ENCODE assay signal across 2 cellular contexts in the genomic region with DNA sequence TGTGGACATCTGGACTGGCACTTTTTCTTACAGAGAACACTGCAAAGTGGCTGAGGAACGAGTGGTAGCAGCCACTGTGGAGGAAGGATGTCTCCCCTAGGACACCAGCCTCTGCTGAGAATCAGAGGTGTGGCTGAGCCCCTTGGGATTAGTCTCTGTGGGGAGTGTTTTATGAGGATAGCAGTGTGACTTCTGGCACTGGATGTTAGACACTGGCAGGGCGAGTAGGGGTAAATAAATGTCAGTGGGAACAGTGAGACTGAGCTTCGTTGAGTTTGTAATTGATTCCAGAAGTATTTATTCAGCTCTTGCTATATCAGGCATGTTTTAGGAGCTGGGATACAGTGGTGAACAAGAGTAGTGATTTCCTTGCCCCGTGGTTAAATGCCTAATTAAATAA.
TF ChIP-seq lines count a peak whose summit lies in the region.

No MANE protein-coding gene starts in this region.

TF ChIP-seq in IMR-90, 13 proteins besides CTCF, POLR2A, EP300 and RAD21:
- TF ChIP-seq NFE2L2 (IDR thresholded peaks at IDR 0.05; ENCODE audit: low read depth, low read length), result no peak
- no peak for TF ChIP-seq MAZ (IDR thresholded peaks at IDR 0.05; ENCODE audit: borderline replicate concordance, low read depth, low read length)
- TF ChIP-seq, protein P1, sequence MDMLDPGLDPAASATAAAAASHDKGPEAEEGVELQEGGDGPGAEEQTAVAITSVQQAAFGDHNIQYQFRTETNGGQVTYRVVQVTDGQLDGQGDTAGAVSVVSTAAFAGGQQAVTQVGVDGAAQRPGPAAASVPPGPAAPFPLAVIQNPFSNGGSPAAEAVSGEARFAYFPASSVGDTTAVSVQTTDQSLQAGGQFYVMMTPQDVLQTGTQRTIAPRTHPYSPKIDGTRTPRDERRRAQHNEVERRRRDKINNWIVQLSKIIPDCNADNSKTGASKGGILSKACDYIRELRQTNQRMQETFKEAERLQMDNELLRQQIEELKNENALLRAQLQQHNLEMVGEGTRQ (IDR thresholded peaks at IDR 0.05; ENCODE audit: low read depth, low read length), result no peak
- TF ChIP-seq CHD1 (IDR thresholded peaks at IDR 0.05; ENCODE audit: low read depth, low read length), result no peak
- TF ChIP-seq RFX5 (IDR thresholded peaks at IDR 0.05; ENCODE audit: low read depth, low read length), result no peak
- TF ChIP-seq FOS (IDR thresholded peaks at IDR 0.05; ENCODE audit: low read depth, low read length), result no peak
- no peak for TF ChIP-seq RCOR1 (IDR thresholded peaks at IDR 0.05; ENCODE audit: insufficient replicate concordance, low read length)
- no peak for TF ChIP-seq MAFK (IDR thresholded peaks at IDR 0.05; ENCODE audit: low read depth, low read length)
- no peak for TF ChIP-seq MXI1 (IDR thresholded peaks at IDR 0.05; ENCODE audit: borderline replicate concordance, low read depth, low read length)
- TF ChIP-seq ELK1 (IDR thresholded peaks at IDR 0.05; ENCODE audit: borderline replicate concordance, low read depth, low read length), result no peak
- TF ChIP-seq BHLHE40 (IDR thresholded peaks at IDR 0.05; ENCODE audit: low read depth, low read length), result no peak
- no peak for TF ChIP-seq CEBPB (IDR thresholded peaks at IDR 0.05; ENCODE audit: low read depth, low read length)
- TF ChIP-seq SMC3 (IDR thresholded peaks at IDR 0.05; ENCODE audit: low read depth, low read length), result no peak

TF ChIP-seq in K562, 482 proteins besides CTCF, POLR2A, EP300 and RAD21:
- TF ChIP-seq HNRNPK (IDR thresholded peaks at IDR 0.05; ENCODE audit: low read depth, low read length, poor library complexity, severe bottlenecking) (no peak), ZNF274 (IDR thresholded peaks at IDR 0.05; ENCODE audit: borderline replicate concordance, low read depth, low read length) (no peak), TCF7 (IDR thresholded peaks at IDR 0.05; ENCODE audit: borderline replicate concordance) (no peak), POLR2AphosphoS5 (IDR thresholded peaks at IDR 0.05; ENCODE audit: control insufficient read depth, insufficient read depth, low read depth, low read length) (no peak), SIRT6 (IDR thresholded peaks at IDR 0.05; ENCODE audit: low read depth, low read length) (no peak)
TF ChIP-seq in K562: peak in this region for 0.
